ENCODE assay signal across 8 cellular contexts in genomic region chr19:45769821-45770191, GRCh38. TPM values are rescaled to one million over a fixed set of nuclear protein-coding genes. Genes with fewer than 3 reads are reported as not detected.
A peak's percentile ranks its signal among the peaks of the same experiment; 100 is the strongest.
DNase-seq lines count a peak whose midpoint lies in the region; ATAC-seq, FAIRE-seq and TF ChIP-seq lines count a peak whose summit lies in the region.

No MANE protein-coding gene starts in this region.

- TF ChIP-seq CTCF in adrenal gland (IDR thresholded peaks at IDR 0.05) (no peak), gastrocnemius medialis (IDR thresholded peaks at IDR 0.05 in 4 of 5, conservative IDR thresholded peaks at IDR 0.05 in 1 of 5) (no peak)

- in situ Hi-C loops in gastrocnemius medialis (cut with MboI; ENCODE audit: low sequenced_read_pairs in 4 of 4): no loop called here

- intact Hi-C loops in adrenal gland (cut with DNase I) (loop anchor here in 1 of 2 donors (5.0 kb wide), 1 partner anchor 58 kb away; no protein-coding TSS in a partner anchor), gastrocnemius medialis (cut with DNase I; ENCODE audit: low total_unique reads) (loop anchor here (1.0 to 5.0 kb wide), 9 partner anchors 12 to 1023 kb away; partner anchors contain the start of genes BCL3, DMPK, DMWD and FBXO46)

- H3K4me1 ChIP-seq in adrenal gland (replicated peaks in 1 of 2): peaks cover 7 to 24% of the 10 kb centered on the region in 2 donors
- H3K4me1 ChIP-seq in gastrocnemius medialis: peaks cover 19 to 36% of the 10 kb centered on the region in 2 donors

- DNase-seq in NK-92 treated with Interleukin-12 subunit alpha and Interleukin-12 subunit beta, amount 100 ng/mL, for 24 hours (lab: John Stamatoyannopoulos, UW): peak; percentile 56
- DNase-seq in NK-92 (lab: John Stamatoyannopoulos, UW; ENCODE audit: unreplicated experiment): no peak
- peak; percentile 24 for DNase-seq in NCI-H226
- DNase-seq in adrenal gland: peak; percentile 68 to 87 (median 73)
- DNase-seq in hypothalamus (lab: John Stamatoyannopoulos, UW): peak in 27 of 51 donors; percentile 39 to 91 (median 66)
- DNase-seq in gastrocnemius medialis: peak; percentile 26 to 60
- no peak for DNase-seq in H54 (ENCODE audit: insufficient read length, low spot score)

- no peak for TF ChIP-seq POLR2A in adrenal gland (IDR thresholded peaks at IDR 0.05)
- TF ChIP-seq POLR2A in gastrocnemius medialis (IDR thresholded peaks at IDR 0.05): no peak
- no peak for TF ChIP-seq POLR2A in H54 (IDR thresholded peaks at IDR 0.05; ENCODE audit: low read depth, low read length)

- H3K9me3 ChIP-seq in adrenal gland (replicated peaks in 1 of 3) (no peaks in the 10 kb centered on the region), gastrocnemius medialis (no peaks in the 10 kb centered on the region)

- H3K27ac ChIP-seq in adrenal gland (peak overlapping the region; percentile 75 to 92 (median 90)), gastrocnemius medialis (peak overlapping the region; percentile 95 to 99 (median 97))

- ATAC-seq in gastrocnemius medialis: peak in 1 of 2 donors; percentile 13
- ATAC-seq in HG03175 (IDR thresholded peaks at IDR 0.05; ENCODE audit: unreplicated experiment): no peak

- FAIRE-seq in H54 (lab: Jason Lieb, UNC): no peak

- H3K36me3 ChIP-seq in adrenal gland (replicated peaks in 1 of 2) (peaks cover 0 to 13% of the 10 kb centered on the region in 2 donors), gastrocnemius medialis (peaks cover 0 to 14% of the 10 kb centered on the region in 2 donors)

- H3K27me3 ChIP-seq in adrenal gland (no peaks in the 10 kb centered on the region), gastrocnemius medialis (no peaks in the 10 kb centered on the region)

- peak overlapping the region in 3 of 4 donors; percentile 30 to 86 (median 68) for H3K4me3 ChIP-seq in adrenal gland
- H3K4me3 ChIP-seq in gastrocnemius medialis: peak overlapping the region; percentile 74 to 90 (median 82)

- WGBS in adrenal gland, 4 donors: 0 to 1% (median 0%) methylated on average over 18 to 28 of the region's 28 CpGs

RNA-seq across cellular contexts. Expression of gene SIX5, which starts 0.8 kb away (rescaled TPM):
- total RNA-seq in adrenal gland (10 to 100 TPM; 12.5 to 67.6 (median 27.1) TPM), gastrocnemius medialis (10 to 100 TPM in 2 of 4 donors, 1 to 10 TPM in 2; 8.2 to 12.2 (median 10.1) TPM)
- polyA plus RNA-seq in adrenal gland: 10 to 100 TPM in 2 of 3 donors, 1 to 10 TPM in 1; 6.2 to 69.1 (median 32.9) TPM

RNA-seq across cellular contexts. Expression of gene DMPK, which starts 12.5 kb away (rescaled TPM):
- total RNA-seq in adrenal gland (100 to 1,000 TPM in 5 of 8 donors, 10 to 100 TPM in 3; 89.1 to 197 (median 116) TPM), gastrocnemius medialis (100 to 1,000 TPM in 2 of 4 donors, 10 to 100 TPM in 2; 93.0 to 196 (median 116) TPM)
- 100 to 1,000 TPM in 2 of 3 donors, 10 to 100 TPM in 1; 76.8 to 748 (median 185) TPM for polyA plus RNA-seq in adrenal gland

RNA-seq across cellular contexts. Expression of gene DMWD, which starts 22.8 kb away (rescaled TPM):
- total RNA-seq in adrenal gland: 10 to 100 TPM; 29.2 to 59.5 (median 36.0) TPM
- 10 to 100 TPM; 14.2 to 91.5 (median 16.7) TPM for polyA plus RNA-seq in adrenal gland
- total RNA-seq in gastrocnemius medialis: 100 to 1,000 TPM in 1 of 4 donors, 10 to 100 TPM in 3; 38.6 to 111 (median 56.4) TPM

RNA-seq across cellular contexts. Expression of gene MEIOSIN, which starts 36.6 kb away (rescaled TPM):
- total RNA-seq in adrenal gland (not detected), gastrocnemius medialis (not detected)
- under 1 TPM in 2 of 3 donors, not detected in 1; 0.03 to 0.05 TPM for polyA plus RNA-seq in adrenal gland

RNA-seq across cellular contexts. Expression of gene FBXO46, which starts 39.1 kb away (rescaled TPM):
- total RNA-seq in adrenal gland: 10 to 100 TPM in 7 of 8 donors, 1 to 10 TPM in 1; 5.7 to 25.6 (median 12.0) TPM
- 10 to 100 TPM in 1 of 3 donors, 1 to 10 TPM in 2; 3.2 to 19.5 (median 9.1) TPM for polyA plus RNA-seq in adrenal gland
- 10 to 100 TPM in 1 of 4 donors, 1 to 10 TPM in 3; 6.6 to 14.3 (median 8.7) TPM for total RNA-seq in gastrocnemius medialis

Comparison
In these comparisons a context has a peak if more than half of its experiments do, and no peak if none do; other contexts are left out.
1. DNase-seq: peak in NK-92 treated with Interleukin-12 subunit alpha and Interleukin-12 subunit beta, amount 100 ng/mL, for 24 hours (single experiment), NCI-H226 (single experiment), adrenal gland (7 of 7), hypothalamus (27 of 51) and gastrocnemius medialis (2 of 2); none in NK-92 (single experiment) and H54 (single experiment).